Comparison of ENCODE assay signal across 23 cellular contexts in genomic region chr6:83517500-83517899, GRCh38. TPM values are rescaled to one million over a fixed set of nuclear protein-coding genes. Genes with fewer than 3 reads are reported as not detected.
DNase-seq lines count a peak whose midpoint lies in the region; ATAC-seq and TF ChIP-seq lines count a peak whose summit lies in the region.
"Had no signal": no experiment of that assay in that cellular context is flagged by ENCODE, and none has a peak within 500 bp of the region (broad histone marks: within the 10 kb centered on the region; RNA-seq: fewer than 3 reads in every experiment).

No MANE protein-coding gene starts in this region.

- POLR2A ChIA-PET in PC-3 (lab: Charles Lee; ENCODE audit: unreplicated experiment) = no interaction called here

- no peaks in the 10 kb centered on the region for H3K9me3 Mint-ChIP-seq in GM23338
- H3K9me3 Mint-ChIP-seq: CD4-positive, alpha-beta memory T cell had no signal

- H3K27me3 ChIP-seq in GM23338 (ENCODE audit: insufficient read depth) (peaks cover 12% of the 10 kb centered on the region), PC-3 (ENCODE audit: low read length) (no peaks in the 10 kb centered on the region), psoas muscle (ENCODE audit: insufficient read depth in 3 of 3, low read length in 2 of 3) (no peaks in the 10 kb centered on the region)
- H3K27me3 ChIP-seq: SJCRH30 had no signal

- DNase-seq in GM23338 (ENCODE audit: low spot score) = peak; percentile 37
- DNase-seq in PC-3 = peak; percentile 10
- peak; percentile 19 for DNase-seq in epithelial cell of esophagus (ENCODE audit: low read depth)
- no peak for DNase-seq in psoas muscle
- no peak for DNase-seq in Right ventricle myocardium superior
- DNase-seq in RPMI8226 = no peak
- DNase-seq: Calu3; CD4-positive, alpha-beta memory T cell; GF-D8; HCEC 1CT; MM.1S; NCI-H1092; NCI-H1436 treated with DMSO at 0.1 percent for 48 hours; NCI-H2029; NCI-H446; NCI-H526 treated with DMSO at 0.1 percent for 48 hours; OCI-M1; SJCRH30 had no signal

- no peaks in the 10 kb centered on the region for H3K36me3 Mint-ChIP-seq in GM23338 (ENCODE audit: low read depth)
- H3K36me3 Mint-ChIP-seq: CD4-positive, alpha-beta memory T cell had no signal

- H3K9me3 ChIP-seq in PC-3 (ENCODE audit: low read length) (no peaks in the 10 kb centered on the region), psoas muscle (no peaks in the 10 kb centered on the region)
- H3K9me3 ChIP-seq: A549, BLaER1, SJCRH30 had no signal

- 0 out of 2 replicates have a peak overlapping the region, but pooled peaks have one; percentile 50 for H3K4me2 ChIP-seq in GM23338
- no peak overlapping the region for H3K4me2 ChIP-seq in PC-3 (ENCODE audit: low read length)
- H3K4me2 ChIP-seq: A549, BLaER1 had no signal

- CTCF ChIA-PET in PC-3 (lab: Charles Lee) = no interaction called here

- H3K4me3 ChIP-seq in GM23338 (no peak overlapping the region), PC-3 (ENCODE audit: low read length) (no peak overlapping the region), epithelial cell of esophagus (ENCODE audit: low read length) (no peak overlapping the region), psoas muscle (no peak overlapping the region)
- H3K4me3 ChIP-seq: A549, BLaER1, GM12878, SJCRH30 had no signal

- peaks cover 18% of the 10 kb centered on the region for H3K4me1 ChIP-seq in GM23338 (ENCODE audit: insufficient read depth)
- peaks cover 14% of the 10 kb centered on the region for H3K4me1 ChIP-seq in PC-3 (ENCODE audit: insufficient read depth, low read length)
- H3K4me1 ChIP-seq in psoas muscle = peaks cover 4% of the 10 kb centered on the region
- H3K4me1 ChIP-seq: BLaER1, SJCRH30 had no signal

- H3F3A ChIP-seq in GM23338 (replicated peaks; ENCODE audit: low read depth) (no peaks in the 10 kb centered on the region), PC-3 (ENCODE audit: low read length, unreplicated experiment) (no peaks in the 10 kb centered on the region)

- H3K36me3 ChIP-seq in GM23338 (ENCODE audit: insufficient read depth) (no peaks in the 10 kb centered on the region), PC-3 (ENCODE audit: low read depth, low read length) (no peaks in the 10 kb centered on the region), psoas muscle (ENCODE audit: insufficient read depth in 1 of 2, low read depth in 1 of 2) (no peaks in the 10 kb centered on the region)
- H3K36me3 ChIP-seq: BLaER1, SJCRH30 had no signal

- TF ChIP-seq CTCF in GM23338 (conservative IDR thresholded peaks at IDR 0.05; ENCODE audit: low read depth in 2 of 2) (no peak), PC-3 (conservative IDR thresholded peaks at IDR 0.05; ENCODE audit: low read depth, low read length) (no peak), epithelial cell of esophagus (IDR thresholded peaks at IDR 0.05; ENCODE audit: insufficient read depth, low read depth, low read length, missing control alignments) (no peak), psoas muscle (IDR thresholded peaks at IDR 0.05) (no peak)

- no peaks in the 10 kb centered on the region for H3K9me2 ChIP-seq in GM23338 (ENCODE audit: insufficient read depth)
- H3K9me2 ChIP-seq in PC-3 (replicated peaks; ENCODE audit: low read length) = no peaks in the 10 kb centered on the region

- ATAC-seq in GM23338 (peak; percentile 62), PC-3 (no peak), psoas muscle (peak; percentile 23 to 82 (median 64)), Right ventricle myocardium superior (ENCODE audit: poor library complexity) (no peak), GM21786 (IDR thresholded peaks at IDR 0.05; ENCODE audit: unreplicated experiment) (no peak)
- ATAC-seq: A549, GM12878 had no signal

- intact Hi-C loops in PC-3 (cut with micrococcal nuclease) = no loop called here
- intact Hi-C loops in psoas muscle (cut with DNase I) = loop anchor here in 1 of 2 donors (5.0 kb wide), 1 partner anchor 450 kb away; the partner anchor contains the start of genes DOP1A and UBE3D
- intact Hi-C loops in Right ventricle myocardium superior (cut with DNase I) = loop anchor here (5.0 kb wide), 1 partner anchor 295 kb away; no protein-coding TSS in a partner anchor

- BruUV-seq in PC-3 (replicated peaks; lab: Mats Ljungman, UMichigan) = no TSS peak

- H3K79me2 ChIP-seq in GM23338 (replicated peaks; ENCODE audit: insufficient read depth) (no peaks in the 10 kb centered on the region), PC-3 (ENCODE audit: low read length) (no peaks in the 10 kb centered on the region)

- no peak overlapping the region for H2AFZ ChIP-seq in GM23338
- H2AFZ ChIP-seq in PC-3 (ENCODE audit: low read length) = no peak overlapping the region

- no peak overlapping the region for H3K9ac ChIP-seq in PC-3 (ENCODE audit: low read length)
- H3K9ac ChIP-seq: BLaER1 had no signal

- 54 to 74% (median 67%) methylated on average over 1 of the region's 1 CpG for WGBS in psoas muscle, 3 donors

- peak overlapping the region; percentile 5; the same call in 1 of the 2 replicates for H3K27ac Mint-ChIP-seq in GM23338
- H3K27ac Mint-ChIP-seq: CD4-positive, alpha-beta memory T cell had no signal

- peaks cover 5% of the 10 kb centered on the region for H3K27me3 Mint-ChIP-seq in GM23338 (ENCODE audit: insufficient read depth, low read depth, poor library complexity)

- peaks cover 27% of the 10 kb centered on the region for H3K4me1 Mint-ChIP-seq in GM23338

- no peak overlapping the region; the same call in 2 of the 3 replicates for H3K4me3 Mint-ChIP-seq in GM23338
- H3K4me3 Mint-ChIP-seq: CD4-positive, alpha-beta memory T cell had no signal

- H3K27ac ChIP-seq in GM23338 (ENCODE audit: low read depth) = peak overlapping the region; percentile 27; the same call in 1 of the 2 replicates
- H3K27ac ChIP-seq in PC-3 (ENCODE audit: low read length) = no peak overlapping the region
- H3K27ac ChIP-seq in psoas muscle = no peak overlapping the region
- H3K27ac ChIP-seq: A549, BLaER1, SJCRH30 had no signal

- H4K20me1 ChIP-seq in GM23338 (replicated peaks; ENCODE audit: insufficient read depth) = no peaks in the 10 kb centered on the region
- H4K20me1 ChIP-seq in PC-3 (ENCODE audit: low read length) = no peaks in the 10 kb centered on the region
- H4K20me1 ChIP-seq: BLaER1 had no signal

TF ChIP-seq in GM23338, 12 proteins besides CTCF, POLR2A, EP300 and RAD21 (continues in another document):
- no peak for TF ChIP-seq JUNB (IDR thresholded peaks at IDR 0.05; ENCODE audit: unreplicated experiment)

RNA-seq across cellular contexts. Expression of gene PRSS35, which starts 5.2 kb away (rescaled TPM):
- 1.2 and 2.1 TPM in 2 replicates for total RNA-seq in GM23338 (2014; rRNA removed; shearing (Covaris generic))
- polyA plus RNA-seq in GM23338 (2016; fragmentation: Nextera tagmentation; extraction: Ambion mirVana) = 1.7 TPM in 2 replicates
- 1.7 and 3.2 TPM in 2 replicates for total RNA-seq in PC-3 (2014; rRNA removed)
- under 1 TPM in 2 of 4 donors, not detected in 2; 0.08 to 0.50 TPM for total RNA-seq in psoas muscle
- under 1 TPM; 0.03 to 0.22 (median 0.07) TPM for polyA plus RNA-seq in psoas muscle
- total RNA-seq in Right ventricle myocardium superior = not detected
- total RNA-seq: Calu3, GM12878, RPMI7951, SJCRH30 had no signal
- polyA plus RNA-seq: GM12878 had no signal

Comparison
In these comparisons a context has a peak if more than half of its experiments do, and no peak if none do; other contexts are left out.
1. ATAC-seq: peak in GM23338 (single experiment) and psoas muscle (4 of 4); none in PC-3 (single experiment), Right ventricle myocardium superior (single experiment) and GM21786 (single experiment).
2. DNase-seq: peak in GM23338 (single experiment), PC-3 (single experiment) and epithelial cell of esophagus (single experiment); none in psoas muscle (0 of 2), Right ventricle myocardium superior (single experiment) and RPMI8226 (single experiment).